In the genomic region with DNA sequence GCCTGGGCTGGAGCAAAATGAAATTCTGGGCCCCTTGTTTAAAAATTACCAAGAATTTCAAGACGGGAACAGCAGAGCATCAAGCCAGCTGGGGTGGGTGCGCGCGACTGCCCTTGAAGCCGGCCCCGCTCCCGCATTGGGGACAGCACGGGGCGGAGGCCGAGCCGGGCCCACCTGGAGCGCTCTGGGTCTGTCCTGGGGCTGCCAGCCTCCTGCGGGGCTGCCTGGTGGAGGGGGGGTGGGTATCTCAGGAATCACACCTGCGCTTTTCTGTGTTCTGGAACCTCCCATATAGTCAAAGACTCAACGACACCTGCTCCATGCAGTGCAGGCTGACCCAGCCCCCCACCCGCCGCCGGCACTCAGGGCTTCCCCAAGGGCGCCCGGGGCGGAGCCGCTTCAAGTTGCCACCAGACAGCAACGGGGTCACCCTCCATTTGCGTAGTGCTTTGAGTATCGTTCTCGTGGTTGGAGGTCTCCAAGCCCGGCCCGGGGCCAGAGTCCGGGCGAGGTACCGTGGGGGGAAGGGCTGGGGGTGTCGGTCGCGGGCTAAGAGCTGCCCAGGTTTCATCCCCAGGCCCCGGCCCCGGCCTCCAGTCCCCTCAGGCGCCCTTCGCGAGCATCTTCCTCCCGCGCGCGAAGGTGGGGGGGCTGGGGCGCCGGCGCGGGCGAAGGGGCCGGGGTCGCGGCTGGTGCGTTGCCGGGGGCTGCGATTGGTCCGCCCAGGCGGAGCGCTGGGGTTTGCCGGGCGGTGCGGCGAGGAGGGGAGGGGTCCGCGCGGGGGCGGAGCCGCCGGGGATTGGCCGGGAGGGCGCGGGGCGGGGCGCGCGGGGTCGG, we compare ENCODE assay signal across 9 cellular contexts. TPM values are rescaled to one million over a fixed set of nuclear protein-coding genes. Genes with fewer than 3 reads are reported as not detected.
A peak's percentile ranks its signal among the peaks of the same experiment; 100 is the strongest.
DNase-seq lines count a peak whose midpoint lies in the region; ATAC-seq, FAIRE-seq and TF ChIP-seq lines count a peak whose summit lies in the region.
"Had no signal": no experiment of that assay in that cellular context is flagged by ENCODE, and none has a peak within 500 bp of the region (broad histone marks: within the 10 kb centered on the region; RNA-seq: fewer than 3 reads in every experiment).

No MANE protein-coding gene starts in this region.

- H3K27me3 ChIP-seq in brain microvascular endothelial cell (replicated peaks): no peaks in the 10 kb centered on the region

- H3K27ac ChIP-seq in brain microvascular endothelial cell (no peak overlapping the region), kidney (ENCODE audit: low read depth in 2 of 2, low read length in 2 of 2) (no peak overlapping the region)

- peaks cover 10 to 22% of the 10 kb centered on the region in 2 donors for H3K4me1 ChIP-seq in kidney (ENCODE audit: control insufficient read depth in 1 of 2, insufficient read depth in 1 of 2, low read depth in 1 of 2, low read length in 2 of 2)

- H3K9me3 ChIP-seq in kidney (ENCODE audit: control insufficient read depth in 1 of 2, low read length in 2 of 2): no peaks in the 10 kb centered on the region

- H3K36me3 ChIP-seq in brain microvascular endothelial cell (replicated peaks) (no peaks in the 10 kb centered on the region), kidney (ENCODE audit: control insufficient read depth in 1 of 2, insufficient read depth in 2 of 2, low read length in 2 of 2) (no peaks in the 10 kb centered on the region)

- no peak for FAIRE-seq in kidney (lab: Jason Lieb, UNC)
- FAIRE-seq: islet of Langerhans had no signal

- no peak for DNase-seq in GM12864 (ENCODE audit: low read depth)
- peak; percentile 45 for DNase-seq in NCI-H2171 treated with DMSO at 0.1 percent for 48 hours (lab: John Stamatoyannopoulos, UW)
- DNase-seq in brain microvascular endothelial cell: no peak
- DNase-seq in natural killer cell: no peak
- no peak for DNase-seq in 8988T
- DNase-seq in kidney: no peak
- no peak for DNase-seq in MV-4-11 (lab: John Stamatoyannopoulos, UW)

- H3K36me3 Mint-ChIP-seq in natural killer cell: no peaks in the 10 kb centered on the region

- H3K9me3 Mint-ChIP-seq in natural killer cell: no peaks in the 10 kb centered on the region

- peaks cover 0 to 21% of the 10 kb centered on the region in 2 donors for H3K4me1 Mint-ChIP-seq in natural killer cell

- TF ChIP-seq CTCF in GM12864 (IDR thresholded peaks at IDR 0.05; ENCODE audit: low read depth, low read length, missing control alignments) (no peak), brain microvascular endothelial cell (IDR thresholded peaks at IDR 0.05; ENCODE audit: low read depth, low read length, missing control alignments) (no peak), natural killer cell (IDR thresholded peaks at IDR 0.05) (no peak), kidney (IDR thresholded peaks at IDR 0.05; ENCODE audit: borderline replicate concordance, extremely low read depth, insufficient read depth) (no peak)

- H3K4me3 ChIP-seq in GM12864 (ENCODE audit: low read depth, low read length) (peak overlapping the region; percentile 21), brain microvascular endothelial cell (ENCODE audit: low read depth, low read length) (peak overlapping the region; percentile 41), kidney (ENCODE audit: low read length in 2 of 2) (no peak overlapping the region)

- intact Hi-C loops in natural killer cell (cut with micrococcal nuclease): loop anchor here (1.0 to 10.0 kb wide), 2 partner anchors 66 to 202 kb away; a partner anchor contains a TSS
- intact Hi-C loops in kidney (cut with DNase I): no loop called here

- H3K9ac ChIP-seq in kidney (ENCODE audit: low read length in 2 of 2): no peak overlapping the region

- peak overlapping the region; percentile 78 for H3K4me3 Mint-ChIP-seq in natural killer cell

- peak in 2 of 3 donors; percentile 40 to 49 for ATAC-seq in natural killer cell
- ATAC-seq in GM21723 (IDR thresholded peaks at IDR 0.05; ENCODE audit: unreplicated experiment): no peak

- no peak overlapping the region for H3K27ac Mint-ChIP-seq in natural killer cell

- in situ Hi-C loops in brain microvascular endothelial cell (cut with HindIII; ENCODE audit: low pct_ligation_motif_present, low sequenced_read_pairs): no loop called here

- H3K27me3 Mint-ChIP-seq in natural killer cell (ENCODE audit: low read depth in 2 of 2): no peaks in the 10 kb centered on the region

RNA-seq across cellular contexts. Expression of a gene that starts 6.6 kb away (rescaled TPM):
- total RNA-seq in natural killer cell (10 to 100 TPM; 11.2 to 18.6 (median 14.6) TPM), kidney (104 TPM)
- 81.2 TPM for polyA plus RNA-seq in kidney (ENCODE audit: insufficient read depth, low read depth, low replicate concordance)

RNA-seq across cellular contexts. Expression of a gene that starts 6.9 kb away (rescaled TPM):
- 10 to 100 TPM; 48.2 to 63.8 (median 61.2) TPM for total RNA-seq in natural killer cell
- total RNA-seq in kidney: 107 TPM
- 376 TPM for polyA plus RNA-seq in kidney (ENCODE audit: insufficient read depth, low read depth, low replicate concordance)

RNA-seq across cellular contexts. Expression of a gene that starts 16.5 kb away (rescaled TPM):
- total RNA-seq in natural killer cell (10 to 100 TPM; 40.9 to 68.3 (median 52.9) TPM), kidney (476 TPM)
- 379 TPM for polyA plus RNA-seq in kidney (ENCODE audit: insufficient read depth, low read depth, low replicate concordance)

RNA-seq across cellular contexts. Expression of a gene that starts 21.5 kb away (rescaled TPM):
- 10 to 100 TPM in 1 of 3 donors, 1 to 10 TPM in 2; 3.4 to 10.1 (median 3.8) TPM for total RNA-seq in natural killer cell
- total RNA-seq in kidney: 22.6 TPM
- 16.5 TPM for polyA plus RNA-seq in kidney (ENCODE audit: insufficient read depth, low read depth, low replicate concordance)

RNA-seq across cellular contexts. Expression of a gene that starts 30.5 kb away (rescaled TPM):
- total RNA-seq in natural killer cell: 100 to 1,000 TPM; 184 to 218 (median 201) TPM
- 173 TPM for total RNA-seq in kidney
- 67.9 TPM for polyA plus RNA-seq in kidney (ENCODE audit: insufficient read depth, low read depth, low replicate concordance)

Comparison
In these comparisons a context has a peak if more than half of its experiments do, and no peak if none do; other contexts are left out.
1. H3K4me3 ChIP-seq: peak in GM12864 (single experiment) and brain microvascular endothelial cell (single experiment); none in kidney (0 of 2).